Comparison of ENCODE assay signal across 24 cellular contexts in genomic region chr12:94641283-94641682, GRCh38. TPM values are rescaled to one million over a fixed set of nuclear protein-coding genes. Genes with fewer than 3 reads are reported as not detected.
DNase-seq lines count a peak whose midpoint lies in the region; ATAC-seq, FAIRE-seq and TF ChIP-seq lines count a peak whose summit lies in the region.
"Had no signal": no experiment of that assay in that cellular context is flagged by ENCODE, and none has a peak within 500 bp of the region (broad histone marks: within the 10 kb centered on the region; RNA-seq: fewer than 3 reads in every experiment).

No MANE protein-coding gene starts in this region.

- TF ChIP-seq CTCF in RWPE1 (conservative IDR thresholded peaks at IDR 0.05; ENCODE audit: low read depth): no peak

- CTCF ChIA-PET in RWPE1 (lab: Yijun Ruan, JAX): no interaction called here

- no peak for FAIRE-seq in RCC 7860 (lab: Jason Lieb, UNC)

- H3K27ac ChIP-seq in RWPE1: no peak overlapping the region
- H3K27ac ChIP-seq: parathyroid adenoma, right lobe of liver, SJSA1, tibial artery had no signal

- ATAC-seq in HG02623 (IDR thresholded peaks at IDR 0.05; ENCODE audit: unreplicated experiment): no peak
- ATAC-seq: left lobe of liver; naive thymus-derived CD8-positive, alpha-beta T cell had no signal

- POLR2A ChIA-PET in RWPE1 (lab: Yijun Ruan, JAX; ENCODE audit: low non-redundant PET): no interaction called here

- DNase-seq in HK-2 (ENCODE audit: unreplicated experiment): peak; percentile 28
- DNase-seq in RCC 7860 (ENCODE audit: low spot score): peak; percentile 23
- peak; percentile 80 for DNase-seq in glomerular visceral epithelial cell (ENCODE audit: extremely low spot score)
- DNase-seq in renal cortical epithelial cell (ENCODE audit: low read depth): peak; percentile 93
- no peak for DNase-seq in DMS114 treated with DMSO at 0.1 percent for 48 hours (lab: John Stamatoyannopoulos, UW; ENCODE audit: unreplicated experiment)
- no peak for DNase-seq in RWPE1 (ENCODE audit: low spot score)
- DNase-seq: activated CD4-positive, alpha-beta T cell treated with anti-CD3 and anti-CD28 coated beads for 4 hours; activated naive CD4-positive, alpha-beta T cell treated with anti-CD3 and anti-CD28 coated beads, Interleukin-2, amount 50 U/mL, for 16 hours; dermis blood vessel endothelial cell; glutamatergic neuron; GOT3; KG1; midbrain; naive thymus-derived CD8-positive, alpha-beta T cell; NCI-H1694; NCI-H510A treated with DMSO at 0.1 percent for 48 hours; NK-92 treated with Interleukin-12 subunit alpha and Interleukin-12 subunit beta, amount 100 ng/mL, for 24 hours; right lobe of liver; stomach; tibial artery had no signal

RNA-seq across cellular contexts. Expression of gene TMCC3, which starts 9.1 kb away (rescaled TPM):
- 10.3 and 19.4 TPM in 2 replicates for total RNA-seq in renal cortical epithelial cell

Comparison
In these comparisons a context has a peak if more than half of its experiments do, and no peak if none do; other contexts are left out.
1. DNase-seq: peak in HK-2 (single experiment), RCC 7860 (single experiment), glomerular visceral epithelial cell (single experiment) and renal cortical epithelial cell (single experiment); none in DMS114 treated with DMSO at 0.1 percent for 48 hours (single experiment) and RWPE1 (single experiment).